11 cellular contexts compared by ENCODE assay signal in genomic region chr2:157444643-157445040, GRCh38. TPM values are rescaled to one million over a fixed set of nuclear protein-coding genes. Genes with fewer than 3 reads are reported as not detected.
A peak's percentile ranks its signal among the peaks of the same experiment; 100 is the strongest.
DNase-seq lines count a peak whose midpoint lies in the region; ATAC-seq, FAIRE-seq and TF ChIP-seq lines count a peak whose summit lies in the region.
"Had no signal": no experiment of that assay in that cellular context is flagged by ENCODE, and none has a peak within 500 bp of the region (broad histone marks: within the 10 kb centered on the region; RNA-seq: fewer than 3 reads in every experiment).

No MANE protein-coding gene starts in this region.

- TF ChIP-seq CTCF in pancreas (IDR thresholded peaks at IDR 0.05) (no peak), GM10248 (IDR thresholded peaks at IDR 0.05; ENCODE audit: control extremely low read depth, extremely low read depth, low read depth, missing control alignments) (no peak)

- POLR2A ChIA-PET in GM10248 (lab: Yijun Ruan, JAX), result interaction anchor here (1.6 kb wide), 1 partner anchor 25 kb away, joined by 11 read pairs; no protein-coding TSS in a partner anchor

- no peak for FAIRE-seq in pancreas (lab: Jason Lieb, UNC)

- no peak for DNase-seq in T-helper 2 cell treated with Interferon-gamma antibody and Interleukin-4, amounts not matched to agents 5 μg/mL and 100 μg/mL, for 36 hours (ENCODE audit: low spot score)
- no peak for DNase-seq in NCI-H2081 (lab: John Stamatoyannopoulos, UW)
- DNase-seq in pancreas, result no peak
- DNase-seq in glomerular visceral epithelial cell (ENCODE audit: extremely low spot score), result no peak
- no peak for DNase-seq in GM10248 (ENCODE audit: extremely low spot score)
- DNase-seq: left cardiac atrium, T1000 had no signal

- no peaks in the 10 kb centered on the region for H3K9me3 ChIP-seq in pancreas

- CTCF ChIA-PET in GM10248 (lab: Yijun Ruan, JAX), result interaction anchor here (0.7 to 1.8 kb wide), 3 partner anchors 9 to 142 kb away, joined by 3 to 13 read pairs (median 4); no protein-coding TSS in a partner anchor

- H3K9me3 Mint-ChIP-seq in T-helper 2 cell treated with Interferon-gamma antibody and Interleukin-4, amounts not matched to agents 5 μg/mL and 100 μg/mL, for 36 hours, result no peaks in the 10 kb centered on the region

- H3K27ac ChIP-seq in rectal smooth muscle tissue (ENCODE audit: low read depth, low read length), result no peak overlapping the region
- peak overlapping the region in 1 of 4 donors; percentile 50 for H3K27ac ChIP-seq in pancreas

- H3K4me1 ChIP-seq in rectal smooth muscle tissue (ENCODE audit: control insufficient read depth, insufficient read depth, low read length) (no peaks in the 10 kb centered on the region), pancreas (peaks cover 3 to 16% (median 5%) of the 10 kb centered on the region in 3 donors)

- no peaks in the 10 kb centered on the region for H3K36me3 ChIP-seq in rectal smooth muscle tissue (ENCODE audit: control insufficient read depth, insufficient read depth, low read length)
- no peaks in the 10 kb centered on the region for H3K36me3 ChIP-seq in pancreas

- H3K9ac ChIP-seq in rectal smooth muscle tissue (ENCODE audit: low read length), result no peak overlapping the region

- H3K27me3 ChIP-seq in rectal smooth muscle tissue (ENCODE audit: control insufficient read depth, insufficient read depth, low read length), result no peaks in the 10 kb centered on the region
- no peaks in the 10 kb centered on the region for H3K27me3 ChIP-seq in pancreas

- WGBS in pancreas, 2 donors, result 89 to 98% methylated on average over 3 of the region's 3 CpGs

- ATAC-seq in GM18858 (IDR thresholded peaks at IDR 0.05; ENCODE audit: unreplicated experiment) (peak; percentile 22), GM21723 (IDR thresholded peaks at IDR 0.05; ENCODE audit: unreplicated experiment) (peak; percentile 33), pancreas (no peak)

- H3K4me3 Mint-ChIP-seq in T-helper 2 cell treated with Interferon-gamma antibody and Interleukin-4, amounts not matched to agents 5 μg/mL and 100 μg/mL, for 36 hours, result peak overlapping the region; percentile 100

- intact Hi-C loops in pancreas (cut with DNase I), result no loop called here

- H3K4me3 ChIP-seq in rectal smooth muscle tissue (ENCODE audit: low read length) (peak overlapping the region; percentile 26), pancreas (no peak overlapping the region)
- H3K4me3 ChIP-seq: coronary artery had no signal

- H3K27ac Mint-ChIP-seq in T-helper 2 cell treated with Interferon-gamma antibody and Interleukin-4, amounts not matched to agents 5 μg/mL and 100 μg/mL, for 36 hours, result peak overlapping the region; percentile 97

- H3K27me3 Mint-ChIP-seq in T-helper 2 cell treated with Interferon-gamma antibody and Interleukin-4, amounts not matched to agents 5 μg/mL and 100 μg/mL, for 36 hours (ENCODE audit: low read depth), result no peaks in the 10 kb centered on the region

- H3K4me1 Mint-ChIP-seq in T-helper 2 cell treated with Interferon-gamma antibody and Interleukin-4, amounts not matched to agents 5 μg/mL and 100 μg/mL, for 36 hours (ENCODE audit: low read depth), result peaks cover 47% of the 10 kb centered on the region

- peaks cover 41% of the 10 kb centered on the region for H3K36me3 Mint-ChIP-seq in T-helper 2 cell treated with Interferon-gamma antibody and Interleukin-4, amounts not matched to agents 5 μg/mL and 100 μg/mL, for 36 hours (ENCODE audit: low read depth)

RNA-seq across cellular contexts. Expression of gene CYTIP, which starts 0.8 kb away (rescaled TPM):
- total RNA-seq in pancreas, result 1 to 10 TPM; 1.2 to 6.4 (median 4.1) TPM
- polyA plus RNA-seq in pancreas, result under 1 TPM; 0.47 to 0.68 TPM

Comparison
In these comparisons a context has a peak if more than half of its experiments do, and no peak if none do; other contexts are left out.
1. ATAC-seq: peak in GM18858 (single experiment) and GM21723 (single experiment); none in pancreas (0 of 4).